17 cellular contexts compared by ENCODE assay signal in genomic region chr4:15420642-15421041, GRCh38. TPM values are rescaled to one million over a fixed set of nuclear protein-coding genes. Genes with fewer than 3 reads are reported as not detected.
DNase-seq lines count a peak whose midpoint lies in the region; ATAC-seq and TF ChIP-seq lines count a peak whose summit lies in the region.
"Had no signal": no experiment of that assay in that cellular context is flagged by ENCODE, and none has a peak within 500 bp of the region (broad histone marks: within the 10 kb centered on the region; RNA-seq: fewer than 3 reads in every experiment).

No MANE protein-coding gene starts in this region.

- no peak for TF ChIP-seq CTCF in uterus (IDR thresholded peaks at IDR 0.05)

- no peaks in the 10 kb centered on the region for H3K4me1 ChIP-seq in uterus

- no peak for TF ChIP-seq POLR2A in uterus (IDR thresholded peaks at IDR 0.05)

- no peaks in the 10 kb centered on the region for H3K27me3 ChIP-seq in uterus

- no peaks in the 10 kb centered on the region for H3K36me3 ChIP-seq in uterus

- H3K4me3 ChIP-seq in uterus: no peak overlapping the region

- no peak for ATAC-seq in GM18502 (IDR thresholded peaks at IDR 0.05; ENCODE audit: poor library complexity, unreplicated experiment)
- ATAC-seq: natural killer cell treated with Interleukin-12 subunit alpha and Interleukin-12 subunit beta and Interleukin-15 and Interleukin-18, amount 100 ng/mL, for 72 hours had no signal

- intact Hi-C loops in uterus (cut with DNase I; ENCODE audit: low total_unique reads): no loop called here

- no peak overlapping the region for H3K27ac ChIP-seq in uterus
- H3K27ac ChIP-seq: VCaP had no signal

- H3K9me3 ChIP-seq in uterus: no peaks in the 10 kb centered on the region

- DNase-seq in AG08396 (ENCODE audit: low spot score): peak; percentile 47
- DNase-seq in LHCN-M2 (ENCODE audit: low read depth): peak; percentile 89
- DNase-seq in epidermal melanocyte (ENCODE audit: insufficient read length, low spot score): peak; percentile 33
- peak; percentile 80 for DNase-seq in myocyte (ENCODE audit: low read depth)
- DNase-seq in activated CD4-positive, alpha-beta T cell treated with anti-CD3 and anti-CD28 coated beads for 1 hour: no peak
- DNase-seq in uterus: no peak
- DNase-seq in NK-92 (lab: John Stamatoyannopoulos, UW; ENCODE audit: unreplicated experiment): no peak
- DNase-seq: activated T-cell treated with anti-CD3 and anti-CD28 coated beads, Interleukin-2, amount 50 U/mL, for 24 hours; immature natural killer cell; NCI-H146; NCI-H526; SHP77 treated with DMSO at 0.1 percent for 48 hours; stimulated activated CD8-positive, alpha-beta memory T cell treated with anti-CD3 and anti-CD28 coated beads, Interleukin-4, amount 100 ng/mL, for 48 hours had no signal

RNA-seq across cellular contexts. Expression of gene C1QTNF7, which starts 7.2 kb away (rescaled TPM):
- total RNA-seq in LHCN-M2 (2014; rRNA removed) (not detected in 2 replicates), myocyte (not detected in 2 replicates), uterus (10 to 100 TPM in 3 of 4 donors, 1 to 10 TPM in 1; 6.1 to 31.5 (median 12.9) TPM)
- polyA plus RNA-seq in LHCN-M2 (2012): not detected
- 0.05 TPM for polyA plus RNA-seq in myocyte (2012)
- total RNA-seq: endothelial cell of umbilical vein; natural killer cell treated with Interleukin-12 subunit alpha and Interleukin-12 subunit beta and Interleukin-15 and Interleukin-18, amount 100 ng/mL, for 72 hours had no signal
- polyA plus RNA-seq: endothelial cell of umbilical vein, immature natural killer cell had no signal

RNA-seq across cellular contexts. Expression of gene CC2D2A, which starts 49.0 kb away (rescaled TPM):
- total RNA-seq in LHCN-M2 (2014; rRNA removed) (24.9 and 31.5 TPM in 2 replicates), myocyte (16.1 and 17.3 TPM in 2 replicates), uterus (10 to 100 TPM; 16.8 to 54.4 (median 33.9) TPM)
- 15.9 TPM for polyA plus RNA-seq in LHCN-M2 (2012)
- 16.1 TPM for polyA plus RNA-seq in myocyte (2012)
- total RNA-seq: natural killer cell treated with Interleukin-12 subunit alpha and Interleukin-12 subunit beta and Interleukin-15 and Interleukin-18, amount 100 ng/mL, for 72 hours had no signal

Comparison
In these comparisons a context has a peak if more than half of its experiments do, and no peak if none do; other contexts are left out.
1. DNase-seq: peak in AG08396 (single experiment), LHCN-M2 (single experiment), epidermal melanocyte (single experiment) and myocyte (single experiment); none in activated CD4-positive, alpha-beta T cell treated with anti-CD3 and anti-CD28 coated beads for 1 hour (single experiment), uterus (0 of 2) and NK-92 (single experiment).